In genomic region chr7:103637726-103638125, GRCh38 we compare ENCODE assay signal across 24 cellular contexts.
A peak's percentile ranks its signal among the peaks of the same experiment; 100 is the strongest.
DNase-seq lines count a peak whose midpoint lies in the region; ATAC-seq and TF ChIP-seq lines count a peak whose summit lies in the region.
"Had no signal": no experiment of that assay in that cellular context is flagged by ENCODE, and none has a peak within 500 bp of the region (broad histone marks: within the 10 kb centered on the region; RNA-seq: fewer than 3 reads in every experiment).

No MANE protein-coding gene starts in this region.

- no peak overlapping the region for H2BK5ac ChIP-seq in mesenchymal stem cell (ENCODE audit: low read depth, low read length, poor library complexity, severe bottlenecking)

- no peaks in the 10 kb centered on the region for H3K27me3 Mint-ChIP-seq in chondrocyte (ENCODE audit: low read depth)
- H3K27me3 Mint-ChIP-seq in activated T-helper 17 cell treated with anti-CD3 and anti-CD28 coated beads, Interleukin-2, amount 50 U/mL, for 72 hours, result peaks cover 6% of the 10 kb centered on the region
- no peaks in the 10 kb centered on the region for H3K27me3 Mint-ChIP-seq in activated T-cell treated with anti-CD3 and anti-CD28 coated beads, Interleukin-2, amount 50 U/mL, for 72 hours (ENCODE audit: low read depth)

- no peak overlapping the region for H2AFZ ChIP-seq in mesenchymal stem cell (ENCODE audit: low read depth, low read length)

- no peaks in the 10 kb centered on the region for H3K79me1 ChIP-seq in mesenchymal stem cell (replicated peaks; ENCODE audit: low read length, poor library complexity, severe bottlenecking)

- no peak overlapping the region for H3K4me3 Mint-ChIP-seq in chondrocyte (ENCODE audit: unreplicated experiment)
- no peak overlapping the region for H3K4me3 Mint-ChIP-seq in activated T-helper 17 cell treated with anti-CD3 and anti-CD28 coated beads, Interleukin-2, amount 50 U/mL, for 72 hours
- no peak overlapping the region for H3K4me3 Mint-ChIP-seq in activated T-cell treated with anti-CD3 and anti-CD28 coated beads, Interleukin-2, amount 50 U/mL, for 72 hours
- H3K4me3 Mint-ChIP-seq: activated CD8-positive, alpha-beta memory T cell treated with anti-CD3 and anti-CD28 coated beads, Interleukin-2, amount 10 ng/mL, durations not matched to agents 7 days and 5 days; activated naive CD8-positive, alpha-beta T cell treated with anti-CD3 and anti-CD28 coated beads for 36 hours; brain; nephron progenitor cell; stimulated activated naive B cell treated with anti-CD40 and anti-IgM and Interleukin-4, amounts not matched to agents 10 μg/mL and 1 μg/mL and 100 μg/mL, for 72 hours had no signal

- H3K18ac ChIP-seq in mesenchymal stem cell (ENCODE audit: low read depth in 1 of 2, low read length in 2 of 2), result no peak overlapping the region

- H3K27ac Mint-ChIP-seq in chondrocyte (ENCODE audit: unreplicated experiment), result peak overlapping the region; percentile 78
- H3K27ac Mint-ChIP-seq in activated T-helper 17 cell treated with anti-CD3 and anti-CD28 coated beads, Interleukin-2, amount 50 U/mL, for 72 hours, result no peak overlapping the region
- H3K27ac Mint-ChIP-seq in activated T-cell treated with anti-CD3 and anti-CD28 coated beads, Interleukin-2, amount 50 U/mL, for 72 hours, result no peak overlapping the region
- H3K27ac Mint-ChIP-seq: activated CD8-positive, alpha-beta memory T cell treated with anti-CD3 and anti-CD28 coated beads, Interleukin-2, amount 10 ng/mL, durations not matched to agents 7 days and 5 days; activated naive CD8-positive, alpha-beta T cell treated with anti-CD3 and anti-CD28 coated beads for 36 hours; brain; nephron progenitor cell; stimulated activated naive B cell treated with anti-CD40 and anti-IgM and Interleukin-4, amounts not matched to agents 10 μg/mL and 1 μg/mL and 100 μg/mL, for 72 hours had no signal

- no peaks in the 10 kb centered on the region for H3K36me3 Mint-ChIP-seq in chondrocyte (ENCODE audit: low read depth)
- H3K36me3 Mint-ChIP-seq in activated T-helper 17 cell treated with anti-CD3 and anti-CD28 coated beads, Interleukin-2, amount 50 U/mL, for 72 hours (ENCODE audit: low read depth), result no peaks in the 10 kb centered on the region
- H3K36me3 Mint-ChIP-seq in activated T-cell treated with anti-CD3 and anti-CD28 coated beads, Interleukin-2, amount 50 U/mL, for 72 hours (ENCODE audit: insufficient read depth in 2 of 2), result no peaks in the 10 kb centered on the region
- H3K36me3 Mint-ChIP-seq: activated CD8-positive, alpha-beta memory T cell treated with anti-CD3 and anti-CD28 coated beads, Interleukin-2, amount 10 ng/mL, durations not matched to agents 7 days and 5 days; activated naive CD8-positive, alpha-beta T cell treated with anti-CD3 and anti-CD28 coated beads for 36 hours; brain; stimulated activated naive B cell treated with anti-CD40 and anti-IgM and Interleukin-4, amounts not matched to agents 10 μg/mL and 1 μg/mL and 100 μg/mL, for 72 hours had no signal

- no peak overlapping the region for H3K27ac ChIP-seq in mesenchymal stem cell (ENCODE audit: low read length, poor library complexity, severe bottlenecking)

- no peak overlapping the region for H3K23ac ChIP-seq in mesenchymal stem cell (ENCODE audit: low read length in 2 of 2)

- ATAC-seq in activated T-helper 17 cell treated with anti-CD3 and anti-CD28 coated beads, Interleukin-2, amount 50 U/mL, for 72 hours (replicated peaks), result no peak
- ATAC-seq in activated T-cell treated with anti-CD3 and anti-CD28 coated beads, Interleukin-2, amount 50 U/mL, for 72 hours (replicated peaks in 1 of 2), result no peak
- ATAC-seq in HG02981 (IDR thresholded peaks at IDR 0.05; ENCODE audit: unreplicated experiment), result no peak
- ATAC-seq: activated CD8-positive, alpha-beta memory T cell treated with anti-CD3 and anti-CD28 coated beads, Interleukin-2, amount 10 ng/mL, durations not matched to agents 7 days and 5 days; HepG2; left lobe of liver; stimulated activated naive B cell treated with anti-CD40 and anti-IgM and Interleukin-4, amounts not matched to agents 10 μg/mL and 1 μg/mL and 100 μg/mL, for 72 hours had no signal

- no peaks in the 10 kb centered on the region for H3K9me3 Mint-ChIP-seq in chondrocyte (ENCODE audit: low read depth)
- no peaks in the 10 kb centered on the region for H3K9me3 Mint-ChIP-seq in activated T-helper 17 cell treated with anti-CD3 and anti-CD28 coated beads, Interleukin-2, amount 50 U/mL, for 72 hours
- H3K9me3 Mint-ChIP-seq in activated T-cell treated with anti-CD3 and anti-CD28 coated beads, Interleukin-2, amount 50 U/mL, for 72 hours, result peaks cover 0 to 2% of the 10 kb centered on the region in 2 donors
- H3K9me3 Mint-ChIP-seq: activated naive CD8-positive, alpha-beta T cell treated with anti-CD3 and anti-CD28 coated beads for 36 hours; brain; nephron progenitor cell; stimulated activated naive B cell treated with anti-CD40 and anti-IgM and Interleukin-4, amounts not matched to agents 10 μg/mL and 1 μg/mL and 100 μg/mL, for 72 hours had no signal

- H2BK12ac ChIP-seq in mesenchymal stem cell (ENCODE audit: low read length in 2 of 2), result no peak overlapping the region

- H3K14ac ChIP-seq in mesenchymal stem cell (ENCODE audit: low read length in 2 of 2), result no peak overlapping the region

- H2AK5ac ChIP-seq in mesenchymal stem cell (ENCODE audit: low read length, severe bottlenecking), result no peak overlapping the region

- H3K36me3 ChIP-seq in BJ (ENCODE audit: control insufficient read depth, insufficient read depth, low read length) (no peaks in the 10 kb centered on the region), mesenchymal stem cell (ENCODE audit: control insufficient read depth in 1 of 2, insufficient read depth in 2 of 2, low read depth in 1 of 2, low read length in 2 of 2) (no peaks in the 10 kb centered on the region)

- DNase-seq in BJ (ENCODE audit: low read depth) (peak; percentile 37), LHCN-M2 (ENCODE audit: low read depth) (peak; percentile 62), chondrocyte (ENCODE audit: low spot score) (no peak), mesenchymal stem cell (peak; percentile 28)
- no peak for DNase-seq in effector CD8-positive, alpha-beta T cell (lab: John Stamatoyannopoulos, UW)
- no peak for DNase-seq in activated T-cell treated with anti-CD3 and anti-CD28 coated beads, Interleukin-2, amount 50 U/mL, for 72 hours
- DNase-seq: activated CD4-positive, alpha-beta T cell treated with anti-CD3 and anti-CD28 coated beads for 4 hours; activated CD8-positive, alpha-beta memory T cell treated with anti-CD3 and anti-CD28 coated beads, Interleukin-2, amount 10 ng/mL, durations not matched to agents 7 days and 5 days; activated naive CD8-positive, alpha-beta T cell treated with anti-CD3 and anti-CD28 coated beads for 36 hours; DMS79; glutamatergic neuron; midbrain; NCI-H1436; NCI-H526 treated with DMSO at 0.1 percent for 48 hours; nephron progenitor cell; posterior cingulate gyrus; SIG-M5; stimulated activated CD4-positive, alpha-beta T cell treated with anti-CD3 and anti-CD28 coated beads, Interleukin-2, amount 100 ng/mL, for 24 hours; stimulated activated naive B cell treated with anti-CD40 and anti-IgM and Interleukin-4, amounts not matched to agents 10 μg/mL and 1 μg/mL and 100 μg/mL, for 72 hours had no signal

- peaks cover 33% of the 10 kb centered on the region for H3K4me1 Mint-ChIP-seq in chondrocyte (ENCODE audit: low read depth)
- no peaks in the 10 kb centered on the region for H3K4me1 Mint-ChIP-seq in activated T-helper 17 cell treated with anti-CD3 and anti-CD28 coated beads, Interleukin-2, amount 50 U/mL, for 72 hours
- peaks cover 6% of the 10 kb centered on the region for H3K4me1 Mint-ChIP-seq in activated T-cell treated with anti-CD3 and anti-CD28 coated beads, Interleukin-2, amount 50 U/mL, for 72 hours (ENCODE audit: low read depth)
- H3K4me1 Mint-ChIP-seq: activated CD8-positive, alpha-beta memory T cell treated with anti-CD3 and anti-CD28 coated beads, Interleukin-2, amount 10 ng/mL, durations not matched to agents 7 days and 5 days; activated naive CD8-positive, alpha-beta T cell treated with anti-CD3 and anti-CD28 coated beads for 36 hours; brain; nephron progenitor cell; stimulated activated naive B cell treated with anti-CD40 and anti-IgM and Interleukin-4, amounts not matched to agents 10 μg/mL and 1 μg/mL and 100 μg/mL, for 72 hours had no signal

- POLR2A ChIA-PET in BJ (lab: Charles Lee), result no interaction called here

- CTCF ChIA-PET in BJ (lab: Yijun Ruan, JAX), result interaction anchor here (1.6 kb wide), 1 partner anchor 19 kb away, joined by 4 read pairs; no protein-coding TSS in a partner anchor

- peak overlapping the region; percentile 70 for H3K9ac ChIP-seq in mesenchymal stem cell (ENCODE audit: low read length)

- no peak overlapping the region for H2BK120ac ChIP-seq in mesenchymal stem cell (ENCODE audit: low read depth, low read length)

- peaks cover 1% of the 10 kb centered on the region for H3K4me1 ChIP-seq in mesenchymal stem cell (ENCODE audit: control insufficient read depth, insufficient read depth, low read depth, low read length)

- 20% methylated on average over 1 of the region's 3 CpGs for whole genome bisulfite sequencing in mesenchymal stem cell

- H2BK15ac ChIP-seq in mesenchymal stem cell (ENCODE audit: low read depth, poor library complexity, severe bottlenecking), result no peak overlapping the region

- H4K8ac ChIP-seq in mesenchymal stem cell (ENCODE audit: low read length), result no peak overlapping the region

- TF ChIP-seq CTCF in BJ (IDR thresholded peaks at IDR 0.05; ENCODE audit: insufficient read depth, low read depth, low read length) (no peak), chondrocyte (IDR thresholded peaks at IDR 0.05) (no peak)

- no peak overlapping the region for H4K91ac ChIP-seq in mesenchymal stem cell (ENCODE audit: low read length)

- no peak overlapping the region for H3K4me2 ChIP-seq in mesenchymal stem cell (ENCODE audit: low read length, poor library complexity, severe bottlenecking)

- H3K27me3 ChIP-seq in BJ (ENCODE audit: control insufficient read depth, insufficient read depth, low read length) (no peaks in the 10 kb centered on the region), mesenchymal stem cell (ENCODE audit: control insufficient read depth in 1 of 2, insufficient read depth in 1 of 2, low read length in 2 of 2) (no peaks in the 10 kb centered on the region)

- H3K4me3 ChIP-seq in BJ (ENCODE audit: low read depth, low read length) (no peak overlapping the region), mesenchymal stem cell (ENCODE audit: insufficient read depth in 1 of 2, low read depth in 1 of 2, low read length in 2 of 2) (no peak overlapping the region)

- H3K4ac ChIP-seq in mesenchymal stem cell (ENCODE audit: low read depth in 1 of 2, low read length in 2 of 2), result no peak overlapping the region

- H3K9me3 ChIP-seq in mesenchymal stem cell (ENCODE audit: control insufficient read depth, low read length), result no peaks in the 10 kb centered on the region

Comparison
In these comparisons a context has a peak if more than half of its experiments do, and no peak if none do; other contexts are left out.
1. DNase-seq: peak in BJ (single experiment), LHCN-M2 (single experiment) and mesenchymal stem cell (single experiment); none in chondrocyte (single experiment), effector CD8-positive, alpha-beta T cell (single experiment) and activated T-cell treated with anti-CD3 and anti-CD28 coated beads, Interleukin-2, amount 50 U/mL, for 72 hours (0 of 2).